In genomic region chr20:10671850-10672578, GRCh38 we compare ENCODE assay signal across 8 cellular contexts. TPM values are rescaled to one million over a fixed set of nuclear protein-coding genes. Genes with fewer than 3 reads are reported as not detected.
A peak's percentile ranks its signal among the peaks of the same experiment; 100 is the strongest.
DNase-seq lines count a peak whose midpoint lies in the region; ATAC-seq and TF ChIP-seq lines count a peak whose summit lies in the region.

No MANE protein-coding gene starts in this region.

- H3K27me3 Mint-ChIP-seq in activated CD8-positive, alpha-beta memory T cell treated with anti-CD3 and anti-CD28 coated beads, Interleukin-2, amount 10 ng/mL, durations not matched to agents 7 days and 5 days, result peaks cover 71% of the 10 kb centered on the region

- peak overlapping the region; percentile 74 for H3K4me2 ChIP-seq in OCI-LY1 (ENCODE audit: low read length)

- no peaks in the 10 kb centered on the region for H3K36me3 ChIP-seq in OCI-LY1 (ENCODE audit: insufficient read depth, low read length)
- peaks cover 0 to 20% (median 18%) of the 10 kb centered on the region in 4 donors for H3K36me3 ChIP-seq in stomach

- H3K9me3 ChIP-seq in OCI-LY1 (ENCODE audit: low read length) (no peaks in the 10 kb centered on the region), stomach (no peaks in the 10 kb centered on the region)

- TF ChIP-seq CTCF in OCI-LY1 (IDR thresholded peaks at IDR 0.05; ENCODE audit: low read length) (no peak), cardiac fibroblast (IDR thresholded peaks at IDR 0.05; ENCODE audit: low read depth, low read length) (no peak), stomach (IDR thresholded peaks at IDR 0.05) (no peak)

- TF ChIP-seq POLR2A in stomach (IDR thresholded peaks at IDR 0.05), result no peak

- WGBS in stomach, 5 donors, result 0 to 2% (median 1%) methylated on average over 11 to 42 of the region's 42 CpGs

- H3K4me3 ChIP-seq in OCI-LY1 (ENCODE audit: low read depth, low read length, poor library complexity, severe bottlenecking) (peak overlapping the region; percentile 66), cardiac fibroblast (replicated peaks in 1 of 2; ENCODE audit: low read depth in 2 of 2, low read length in 2 of 2) (peak overlapping the region; percentile 81 to 88), stomach (peak overlapping the region; percentile 78 to 94 (median 88))

- peak overlapping the region; percentile 70 for H3K4me3 Mint-ChIP-seq in activated CD8-positive, alpha-beta memory T cell treated with anti-CD3 and anti-CD28 coated beads, Interleukin-2, amount 10 ng/mL, durations not matched to agents 7 days and 5 days

- H3K36me3 Mint-ChIP-seq in activated CD8-positive, alpha-beta memory T cell treated with anti-CD3 and anti-CD28 coated beads, Interleukin-2, amount 10 ng/mL, durations not matched to agents 7 days and 5 days, result no peaks in the 10 kb centered on the region

- peaks cover 41% of the 10 kb centered on the region for H3K4me1 ChIP-seq in OCI-LY1 (ENCODE audit: insufficient read depth, low read length, severe bottlenecking)
- peaks cover 22 to 59% (median 53%) of the 10 kb centered on the region in 4 donors for H3K4me1 ChIP-seq in stomach

- TF ChIP-seq EP300 in stomach (IDR thresholded peaks at IDR 0.05), result no peak

- no peak overlapping the region for H3K9ac ChIP-seq in OCI-LY1 (ENCODE audit: low read length)

- no peaks in the 10 kb centered on the region for H3F3A ChIP-seq in OCI-LY1 (ENCODE audit: insufficient read depth, low read length)

- no peaks in the 10 kb centered on the region for H3K79me2 ChIP-seq in OCI-LY1 (ENCODE audit: insufficient read depth, low read length)

- DNase-seq in activated CD8-positive, alpha-beta memory T cell treated with anti-CD3 and anti-CD28 coated beads, Interleukin-2, amount 10 ng/mL, durations not matched to agents 7 days and 5 days, result no peak
- DNase-seq in activated CD8-positive, alpha-beta memory T cell treated with anti-CD3 and anti-CD28 coated beads for 24 hours, result no peak
- DNase-seq in cardiac fibroblast (ENCODE audit: low read depth in 2 of 2) (peak in 1 of 2 donors; percentile 68), left colon (peak; percentile 68 to 77), stomach (peak; percentile 75)

- H3K27me3 ChIP-seq in OCI-LY1 (ENCODE audit: insufficient read depth, low read length), result no peaks in the 10 kb centered on the region; the same call in 1 of the 2 replicates
- no peaks in the 10 kb centered on the region for H3K27me3 ChIP-seq in stomach

- H3K27ac Mint-ChIP-seq in activated CD8-positive, alpha-beta memory T cell treated with anti-CD3 and anti-CD28 coated beads, Interleukin-2, amount 10 ng/mL, durations not matched to agents 7 days and 5 days, result no peak overlapping the region

- H4K20me1 ChIP-seq in OCI-LY1 (ENCODE audit: insufficient read depth, low read length), result no peaks in the 10 kb centered on the region

- H3K4me1 Mint-ChIP-seq in activated CD8-positive, alpha-beta memory T cell treated with anti-CD3 and anti-CD28 coated beads, Interleukin-2, amount 10 ng/mL, durations not matched to agents 7 days and 5 days, result peaks cover 26% of the 10 kb centered on the region

- no peaks in the 10 kb centered on the region for H3K9me2 ChIP-seq in OCI-LY1 (ENCODE audit: low read depth, low read length)

- H2AFZ ChIP-seq in OCI-LY1 (ENCODE audit: low read length), result no peak overlapping the region

- CTCF ChIA-PET in activated CD8-positive, alpha-beta memory T cell treated with anti-CD3 and anti-CD28 coated beads, Interleukin-2, amount 10 ng/mL, durations not matched to agents 7 days and 5 days (lab: Charles Lee), result interaction anchor here (1.1 to 2.1 kb wide), 5 partner anchors 114 to 636 kb away, joined by 3 to 6 read pairs (median 3); partner anchors contain the start of gene SLX4IP

- intact Hi-C loops in left colon (cut with DNase I, micrococcal nuclease), result loop anchor here in 1 of 2 donors (5.0 to 10.0 kb wide), 2 partner anchors 205 to 873 kb away; no protein-coding TSS in a partner anchor
- intact Hi-C loops in stomach (cut with DNase I; ENCODE audit: low total_unique reads), result no loop called here

- H3K27ac ChIP-seq in OCI-LY1 (ENCODE audit: low read depth, low read length, poor library complexity, severe bottlenecking) (no peak overlapping the region), stomach (peak overlapping the region; percentile 95 to 100 (median 98))

- no peak for ATAC-seq in activated CD8-positive, alpha-beta memory T cell treated with anti-CD3 and anti-CD28 coated beads, Interleukin-2, amount 10 ng/mL, durations not matched to agents 7 days and 5 days
- ATAC-seq in left colon (peak; percentile 34), GM18520 (IDR thresholded peaks at IDR 0.05; ENCODE audit: unreplicated experiment) (no peak), GM18861 (IDR thresholded peaks at IDR 0.05; ENCODE audit: unreplicated experiment) (no peak)

- H3K9me3 Mint-ChIP-seq in activated CD8-positive, alpha-beta memory T cell treated with anti-CD3 and anti-CD28 coated beads, Interleukin-2, amount 10 ng/mL, durations not matched to agents 7 days and 5 days (ENCODE audit: low read depth), result no peaks in the 10 kb centered on the region

RNA-seq across cellular contexts. Expression of gene JAG1, which starts 1.8 kb away (rescaled TPM):
- total RNA-seq in activated CD8-positive, alpha-beta memory T cell treated with anti-CD3 and anti-CD28 coated beads, Interleukin-2, amount 10 ng/mL, durations not matched to agents 7 days and 5 days, result under 1 TPM; 0.15 to 0.54 TPM
- total RNA-seq in left colon (100 to 1,000 TPM in 1 of 2 donors, 10 to 100 TPM in 1; 78.8 to 170 TPM), stomach (100 to 1,000 TPM in 1 of 5 donors, 10 to 100 TPM in 4; 54.8 to 133 (median 95.0) TPM)
- 10 to 100 TPM in 1 of 3 donors, 1 to 10 TPM in 2; 5.2 to 26.3 (median 7.5) TPM for polyA plus RNA-seq in stomach

Comparison
In these comparisons a context has a peak if more than half of its experiments do, and no peak if none do; other contexts are left out.
1. DNase-seq: peak in left colon (2 of 2) and stomach (single experiment); none in activated CD8-positive, alpha-beta memory T cell treated with anti-CD3 and anti-CD28 coated beads, Interleukin-2, amount 10 ng/mL, durations not matched to agents 7 days and 5 days (single experiment) and activated CD8-positive, alpha-beta memory T cell treated with anti-CD3 and anti-CD28 coated beads for 24 hours (single experiment).
2. RNA of gene JAG1, which starts 1.8 kb away (total RNA-seq): 78.8 to 170 TPM in left colon and 54.8 to 133 TPM in stomach; 0.15 to 0.54 TPM in activated CD8-positive, alpha-beta memory T cell treated with anti-CD3 and anti-CD28 coated beads, Interleukin-2, amount 10 ng/mL, durations not matched to agents 7 days and 5 days; every median in the first group is over 10 times any median in the second.
3. Peak in every context shown above with its lines, with median percentiles within 50 percentile points of each other: H3K4me3 ChIP-seq.